1 cellular context compared by ENCODE assay signal in genomic region chr1:16006552-16007485, GRCh38.
TF ChIP-seq lines count a peak whose summit lies in the region.

No MANE protein-coding gene starts in this region.

TF ChIP-seq in K562, 482 proteins besides CTCF, POLR2A, EP300 and RAD21:
- TF ChIP-seq CBX8 (IDR thresholded peaks at IDR 0.05; ENCODE audit: borderline replicate concordance, extremely low read depth, low read depth, low read length, poor library complexity, severe bottlenecking) (no peak), ZNF778 (CRISPR knock-in tag; IDR thresholded peaks at IDR 0.05) (no peak), THAP12 (CRISPR knock-in tag; IDR thresholded peaks at IDR 0.05) (no peak), TCF3 (CRISPR knock-in tag; IDR thresholded peaks at IDR 0.05) (no peak), ZNF24 (IDR thresholded peaks at IDR 0.05) (peak; percentile 65; the same call in 1 of the 2 replicates), ZFPM2 (CRISPR knock-in tag; IDR thresholded peaks at IDR 0.05) (no peak), ZNF644 (tag; IDR thresholded peaks at IDR 0.05; ENCODE audit: low read depth) (no peak), ZNF384 (IDR thresholded peaks at IDR 0.05; ENCODE audit: low read depth, low read length) (peak; percentile 87), NRF1 (conservative IDR thresholded peaks at IDR 0.05 in 1 of 2, IDR thresholded peaks at IDR 0.05 in 1 of 2) (peak in 1 of 2 experiments; percentile 42; a peak in 2 of 4 replicates), TCF7 (IDR thresholded peaks at IDR 0.05; ENCODE audit: borderline replicate concordance) (no peak), RBBP5 (IDR thresholded peaks at IDR 0.05; ENCODE audit: borderline replicate concordance, insufficient read depth, low read length, poor library complexity, severe bottlenecking) (no peak), VEZF1 (CRISPR knock-in tag; IDR thresholded peaks at IDR 0.05) (peak; percentile 94), GABPB2 (CRISPR knock-in tag; conservative IDR thresholded peaks at IDR 0.05) (no peak), HLTF (IDR thresholded peaks at IDR 0.05) (peak; percentile 39; the same call in 1 of the 2 replicates), ZNF274 (IDR thresholded peaks at IDR 0.05; ENCODE audit: borderline replicate concordance, low read depth, low read length) (no peak), ATF1 (CRISPR knock-in tag; IDR thresholded peaks at IDR 0.05) (no peak), ATF1 (tag; IDR thresholded peaks at IDR 0.05) (no peak), PRDM10 (IDR thresholded peaks at IDR 0.05; ENCODE audit: partially characterized antibody) (peak; percentile 75), FOXK2 (conservative IDR thresholded peaks at IDR 0.05 in 1 of 2, IDR thresholded peaks at IDR 0.05 in 1 of 2; ENCODE audit: low read depth in 2 of 2) (0 out of 4 replicates have a peak, but pooled peaks have one; percentile 29 to 33), RCOR1 (IDR thresholded peaks at IDR 0.05; ENCODE audit: borderline replicate concordance in 1 of 2, low read depth in 2 of 2, low read length in 2 of 2) (peak in 1 of 2 experiments; percentile 48; a peak in 1 of 4 replicates), MYC (IDR thresholded peaks at IDR 0.05; ENCODE audit: low read depth, low read length) (peak; percentile 22; the same call in 1 of the 2 replicates), MYC (CRISPR knock-in tag; IDR thresholded peaks at IDR 0.05; ENCODE audit: borderline replicate concordance, low read depth) (no peak), ZNF253 (CRISPR knock-in tag; conservative IDR thresholded peaks at IDR 0.05) (no peak), BRCA1 (IDR thresholded peaks at IDR 0.05) (no peak), BRCA1 (CRISPR knock-in tag; IDR thresholded peaks at IDR 0.05) (no peak), MAZ (CRISPR knock-in tag; conservative IDR thresholded peaks at IDR 0.05 in 1 of 2, IDR thresholded peaks at IDR 0.05 in 1 of 2) (peak in 1 of 2 experiments; percentile 75; a peak in 2 of 4 replicates), SMC3 (conservative IDR thresholded peaks at IDR 0.05; ENCODE audit: insufficient read depth, low read depth, low read length) (peak; percentile 40; the same call in 1 of the 2 replicates), PHB2 (IDR thresholded peaks at IDR 0.05; ENCODE audit: low read depth) (no peak), BCOR (IDR thresholded peaks at IDR 0.05) (peak; percentile 35; the same call in 1 of the 2 replicates), CREM (IDR thresholded peaks at IDR 0.05; ENCODE audit: low read depth) (no peak), ZEB2 (IDR thresholded peaks at IDR 0.05) (no peak), PTBP1 (IDR thresholded peaks at IDR 0.05; ENCODE audit: low read depth, low read length) (no peak), DPF2 (IDR thresholded peaks at IDR 0.05) (0 out of 2 replicates have a peak, but pooled peaks have one; percentile 22), ZNF586 (CRISPR knock-in tag; conservative IDR thresholded peaks at IDR 0.05) (no peak), ZNF766 (CRISPR knock-in tag; conservative IDR thresholded peaks at IDR 0.05) (peak; percentile 67; the same call in 1 of the 2 replicates), NCOA6 (IDR thresholded peaks at IDR 0.05) (no peak), MCM7 (IDR thresholded peaks at IDR 0.05) (no peak), ZKSCAN8 (CRISPR knock-in tag; IDR thresholded peaks at IDR 0.05) (peak; percentile 94), SPI1 (IDR thresholded peaks at IDR 0.05; ENCODE audit: borderline replicate concordance, low read depth, low read length) (peak; percentile 63; the same call in 1 of the 2 replicates), DDX20 (tag; IDR thresholded peaks at IDR 0.05; ENCODE audit: low read depth) (no peak), KDM4B (IDR thresholded peaks at IDR 0.05; ENCODE audit: borderline replicate concordance in 2 of 2, low read depth in 1 of 2) (no peak), L3MBTL2 (IDR thresholded peaks at IDR 0.05) (peak; percentile 56; the same call in 1 of the 2 replicates), RHOXF2B (CRISPR knock-in tag; conservative IDR thresholded peaks at IDR 0.05) (no peak)
- TF ChIP-seq, protein P1, sequence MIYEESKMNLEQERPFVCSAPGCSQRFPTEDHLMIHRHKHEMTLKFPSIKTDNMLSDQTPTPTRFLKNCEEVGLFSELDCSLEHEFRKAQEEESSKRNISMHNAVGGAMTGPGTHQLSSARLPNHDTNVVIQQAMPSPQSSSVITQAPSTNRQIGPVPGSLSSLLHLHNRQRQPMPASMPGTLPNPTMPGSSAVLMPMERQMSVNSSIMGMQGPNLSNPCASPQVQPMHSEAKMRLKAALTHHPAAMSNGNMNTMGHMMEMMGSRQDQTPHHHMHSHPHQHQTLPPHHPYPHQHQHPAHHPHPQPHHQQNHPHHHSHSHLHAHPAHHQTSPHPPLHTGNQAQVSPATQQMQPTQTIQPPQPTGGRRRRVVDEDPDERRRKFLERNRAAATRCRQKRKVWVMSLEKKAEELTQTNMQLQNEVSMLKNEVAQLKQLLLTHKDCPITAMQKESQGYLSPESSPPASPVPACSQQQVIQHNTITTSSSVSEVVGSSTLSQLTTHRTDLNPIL (CRISPR knock-in tag; IDR thresholded peaks at IDR 0.05) = no peak
- TF ChIP-seq, protein P2, sequence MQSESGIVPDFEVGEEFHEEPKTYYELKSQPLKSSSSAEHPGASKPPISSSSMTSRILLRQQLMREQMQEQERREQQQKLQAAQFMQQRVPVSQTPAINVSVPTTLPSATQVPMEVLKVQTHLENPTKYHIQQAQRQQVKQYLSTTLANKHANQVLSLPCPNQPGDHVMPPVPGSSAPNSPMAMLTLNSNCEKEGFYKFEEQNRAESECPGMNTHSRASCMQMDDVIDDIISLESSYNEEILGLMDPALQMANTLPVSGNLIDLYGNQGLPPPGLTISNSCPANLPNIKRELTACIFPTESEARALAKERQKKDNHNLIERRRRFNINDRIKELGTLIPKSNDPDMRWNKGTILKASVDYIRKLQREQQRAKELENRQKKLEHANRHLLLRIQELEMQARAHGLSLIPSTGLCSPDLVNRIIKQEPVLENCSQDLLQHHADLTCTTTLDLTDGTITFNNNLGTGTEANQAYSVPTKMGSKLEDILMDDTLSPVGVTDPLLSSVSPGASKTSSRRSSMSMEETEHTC (IDR thresholded peaks at IDR 0.05) = no peak
- TF ChIP-seq, protein P3, sequence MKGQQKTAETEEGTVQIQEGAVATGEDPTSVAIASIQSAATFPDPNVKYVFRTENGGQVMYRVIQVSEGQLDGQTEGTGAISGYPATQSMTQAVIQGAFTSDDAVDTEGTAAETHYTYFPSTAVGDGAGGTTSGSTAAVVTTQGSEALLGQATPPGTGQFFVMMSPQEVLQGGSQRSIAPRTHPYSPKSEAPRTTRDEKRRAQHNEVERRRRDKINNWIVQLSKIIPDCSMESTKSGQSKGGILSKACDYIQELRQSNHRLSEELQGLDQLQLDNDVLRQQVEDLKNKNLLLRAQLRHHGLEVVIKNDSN (CRISPR knock-in tag; IDR thresholded peaks at IDR 0.05) = peak; percentile 40
